Comparison of ENCODE assay signal across 17 cellular contexts in genomic region chr1:1419363-1419811, GRCh38. TPM values are rescaled to one million over a fixed set of nuclear protein-coding genes. Genes with fewer than 3 reads are reported as not detected.
DNase-seq lines count a peak whose midpoint lies in the region; ATAC-seq and TF ChIP-seq lines count a peak whose summit lies in the region.
"Had no signal": no experiment of that assay in that cellular context is flagged by ENCODE, and none has a peak within 500 bp of the region (broad histone marks: within the 10 kb centered on the region; RNA-seq: fewer than 3 reads in every experiment).

No MANE protein-coding gene starts in this region.

- DNase-seq in GM13977 (ENCODE audit: low spot score) (peak; percentile 27), chondrocyte (ENCODE audit: low spot score) (peak; percentile 93), islet precursor cell (peak; percentile 56), NCI-H187 treated with DMSO at 0.1 percent for 48 hours (lab: John Stamatoyannopoulos, UW) (no peak), ACHN (no peak), HFFc6 (no peak)
- DNase-seq: activated T-cell treated with anti-CD3 and anti-CD28 coated beads, Interleukin-2, amount 50 U/mL, for 24 hours; CD4-positive, CD25-positive, alpha-beta regulatory T cell; NCI-H2171 treated with DMSO at 0.1 percent for 48 hours; stimulated activated CD4-positive, alpha-beta T cell treated with anti-CD3 and anti-CD28 coated beads, Interleukin-4, amount 100 ng/mL, for 24 hours; WERI-Rb-1 had no signal

- ATAC-seq in HG03521 (IDR thresholded peaks at IDR 0.05; ENCODE audit: unreplicated experiment): no peak

- no peaks in the 10 kb centered on the region for H3K4me1 ChIP-seq in skeletal muscle satellite cell (ENCODE audit: control insufficient read depth, insufficient read depth, low read length)

- H3K27me3 ChIP-seq in skeletal muscle satellite cell (ENCODE audit: control insufficient read depth, insufficient read depth, low read length): no peaks in the 10 kb centered on the region

- no peaks in the 10 kb centered on the region for H3K9me3 ChIP-seq in skeletal muscle satellite cell (replicated peaks; ENCODE audit: low read length)
- H3K9me3 ChIP-seq: neutrophil, thoracic aorta had no signal

- H3K4me3 Mint-ChIP-seq in chondrocyte (ENCODE audit: unreplicated experiment): no peak overlapping the region
- H3K4me3 Mint-ChIP-seq in HFFc6: no peak overlapping the region
- H3K4me3 Mint-ChIP-seq: activated T-cell treated with anti-CD3 and anti-CD28 coated beads, Interleukin-2, amount 50 U/mL, for 24 hours; CD4-positive, CD25-positive, alpha-beta regulatory T cell; central memory CD8-positive, alpha-beta T cell had no signal

- H3K9me3 Mint-ChIP-seq in chondrocyte (ENCODE audit: low read depth) (no peaks in the 10 kb centered on the region), HFFc6 (no peaks in the 10 kb centered on the region)
- H3K9me3 Mint-ChIP-seq: activated T-cell treated with anti-CD3 and anti-CD28 coated beads, Interleukin-2, amount 50 U/mL, for 24 hours; central memory CD8-positive, alpha-beta T cell had no signal

- H3K9ac ChIP-seq in skeletal muscle satellite cell (ENCODE audit: low read depth, low read length): peak overlapping the region; percentile 47

- H3K27me3 Mint-ChIP-seq in chondrocyte (ENCODE audit: low read depth) (no peaks in the 10 kb centered on the region), HFFc6 (ENCODE audit: insufficient read depth) (peaks cover 4% of the 10 kb centered on the region)

- in situ Hi-C loops in GM13977 (cut with MboI; ENCODE audit: low pct_unique_long_range_greater_than_20kb, low sequenced_read_pairs, unreplicated experiment) (no loop called here), ACHN (cut with HindIII; ENCODE audit: low pct_ligation_motif_present, low pct_unique_long_range_greater_than_20kb, low sequenced_read_pairs) (no loop called here)

- H3K4me1 Mint-ChIP-seq in chondrocyte (ENCODE audit: low read depth): no peaks in the 10 kb centered on the region
- peaks cover 13% of the 10 kb centered on the region for H3K4me1 Mint-ChIP-seq in HFFc6 (ENCODE audit: low read depth)
- H3K4me1 Mint-ChIP-seq: central memory CD8-positive, alpha-beta T cell had no signal

- no peak overlapping the region for H3K4me3 ChIP-seq in skeletal muscle satellite cell (ENCODE audit: low read length)
- H3K4me3 ChIP-seq: thoracic aorta had no signal

- no peak overlapping the region for H3K27ac Mint-ChIP-seq in chondrocyte (ENCODE audit: unreplicated experiment)
- no peak overlapping the region for H3K27ac Mint-ChIP-seq in HFFc6
- H3K27ac Mint-ChIP-seq: activated T-cell treated with anti-CD3 and anti-CD28 coated beads, Interleukin-2, amount 50 U/mL, for 24 hours; CD4-positive, CD25-positive, alpha-beta regulatory T cell had no signal

- TF ChIP-seq CTCF in GM13977 (IDR thresholded peaks at IDR 0.05; ENCODE audit: extremely low read depth, insufficient read depth, missing control alignments) (no peak), chondrocyte (IDR thresholded peaks at IDR 0.05) (no peak), HFFc6 (IDR thresholded peaks at IDR 0.05) (no peak)

- H3K36me3 Mint-ChIP-seq in chondrocyte (ENCODE audit: low read depth) (no peaks in the 10 kb centered on the region), HFFc6 (ENCODE audit: low read depth) (no peaks in the 10 kb centered on the region)
- H3K36me3 Mint-ChIP-seq: CD4-positive, CD25-positive, alpha-beta regulatory T cell had no signal

- peak overlapping the region; percentile 77 for H3K4me2 ChIP-seq in skeletal muscle satellite cell (ENCODE audit: low read length)

- H3K36me3 ChIP-seq in skeletal muscle satellite cell (ENCODE audit: insufficient read depth, low read length): no peaks in the 10 kb centered on the region
- H3K36me3 ChIP-seq: neutrophil, thoracic aorta, WERI-Rb-1 had no signal

RNA-seq across cellular contexts. Expression of gene ANKRD65, which starts 1.7 kb away (rescaled TPM):
- not detected in 3 replicates for total RNA-seq in chondrocyte
- total RNA-seq in skeletal muscle satellite cell (2012; rRNA removed): under 0.01 TPM in 2 replicates
- under 1 TPM in 2 of 6 experiments, not detected in 4; 0.14 TPM for total RNA-seq in HFFc6 (2021; fragmentation: NEBNext Ultra II Directional; extraction: Animal tissue kit (Norgen Biotek cat#: 25700))
- total RNA-seq: CD4-positive, CD25-positive, alpha-beta regulatory T cell; RPMI7951 had no signal

RNA-seq across cellular contexts. Expression of gene MRPL20, which starts 12.3 kb away (rescaled TPM):
- total RNA-seq in chondrocyte: 69.2 to 95.3 TPM (median 75.7 TPM) in 3 replicates
- total RNA-seq in skeletal muscle satellite cell (2012; rRNA removed): 122 and 141 TPM in 2 replicates
- 100 to 1,000 TPM; 131 to 154 (median 141) TPM for total RNA-seq in HFFc6 (2021; fragmentation: NEBNext Ultra II Directional; extraction: Animal tissue kit (Norgen Biotek cat#: 25700))

RNA-seq across cellular contexts. Expression of gene VWA1, which starts 16.1 kb away (rescaled TPM):
- 12.5 to 27.2 TPM (median 24.3 TPM) in 3 replicates for total RNA-seq in chondrocyte
- total RNA-seq in skeletal muscle satellite cell (2012; rRNA removed): 1.5 and 2.4 TPM in 2 replicates
- total RNA-seq in HFFc6 (2021; fragmentation: NEBNext Ultra II Directional; extraction: Animal tissue kit (Norgen Biotek cat#: 25700)): under 1 TPM in 5 of 6 experiments, not detected in 1; 0.12 to 0.33 (median 0.24) TPM
- total RNA-seq: CD4-positive, CD25-positive, alpha-beta regulatory T cell had no signal

RNA-seq across cellular contexts. Expression of gene CCNL2, which starts 20.3 kb away (rescaled TPM):
- 153 to 176 TPM (median 161 TPM) in 3 replicates for total RNA-seq in chondrocyte
- 88.7 and 93.3 TPM in 2 replicates for total RNA-seq in skeletal muscle satellite cell (2012; rRNA removed)
- 100 to 1,000 TPM in 5 of 6 experiments, 10 to 100 TPM in 1; 96.2 to 115 (median 104) TPM for total RNA-seq in HFFc6 (2021; fragmentation: NEBNext Ultra II Directional; extraction: Animal tissue kit (Norgen Biotek cat#: 25700))

RNA-seq across cellular contexts. Expression of gene ATAD3C, which starts 30.1 kb away (rescaled TPM):
- 0.75 to 1.4 TPM (median 1.3 TPM) in 3 replicates for total RNA-seq in chondrocyte
- not detected in 2 replicates for total RNA-seq in skeletal muscle satellite cell (2012; rRNA removed)
- total RNA-seq in HFFc6 (2021; fragmentation: NEBNext Ultra II Directional; extraction: Animal tissue kit (Norgen Biotek cat#: 25700)): under 1 TPM in 1 of 6 experiments, not detected in 5; 0.09 TPM
- total RNA-seq: RPMI7951 had no signal

Comparison
In these comparisons a context has a peak if more than half of its experiments do, and no peak if none do; other contexts are left out.
1. DNase-seq: peak in GM13977 (single experiment), chondrocyte (single experiment) and islet precursor cell (single experiment); none in NCI-H187 treated with DMSO at 0.1 percent for 48 hours (single experiment), ACHN (single experiment) and HFFc6 (single experiment).
2. RNA of gene VWA1, which starts 16.1 kb away (total RNA-seq): 12.5 to 27.2 TPM in chondrocyte; 0.12 to 0.33 TPM in HFFc6; every median in the first group is over 10 times any median in the second.